Comparison of ENCODE assay signal across 22 cellular contexts in genomic region chr3:67015702-67016500, GRCh38. TPM values are rescaled to one million over a fixed set of nuclear protein-coding genes. Genes with fewer than 3 reads are reported as not detected.
A peak's percentile ranks its signal among the peaks of the same experiment; 100 is the strongest.
DNase-seq lines count a peak whose midpoint lies in the region; ATAC-seq and TF ChIP-seq lines count a peak whose summit lies in the region.
"Had no signal": no experiment of that assay in that cellular context is flagged by ENCODE, and none has a peak within 500 bp of the region (broad histone marks: within the 10 kb centered on the region; RNA-seq: fewer than 3 reads in every experiment).

No MANE protein-coding gene starts in this region.

- peaks cover 70% of the 10 kb centered on the region for H3K4me1 ChIP-seq in OCI-LY7 (ENCODE audit: insufficient read depth, low read length, poor library complexity, severe bottlenecking)
- H3K4me1 ChIP-seq: gastrocnemius medialis, tibial artery had no signal

- no peaks in the 10 kb centered on the region for H3K27me3 Mint-ChIP-seq in nephron (ENCODE audit: low read depth)
- H3K27me3 Mint-ChIP-seq: stimulated activated naive CD8-positive, alpha-beta T cell treated with anti-CD3 and anti-CD28 coated beads, Interleukin-15, Interleukin-2, amounts not matched to agents 100 ng/mL and 50 ng/mL, for 24 hours had no signal

- no peak for TF ChIP-seq CTCF in OCI-LY7 (conservative IDR thresholded peaks at IDR 0.05; ENCODE audit: low read length)
- no peak for TF ChIP-seq CTCF in nephron (IDR thresholded peaks at IDR 0.05; ENCODE audit: unreplicated experiment in 3 of 3)

- peak; percentile 16 for ATAC-seq in GM21526 (IDR thresholded peaks at IDR 0.05; ENCODE audit: low FRiP score, unreplicated experiment)
- no peak for ATAC-seq in HG02588 (IDR thresholded peaks at IDR 0.05; ENCODE audit: unreplicated experiment)
- ATAC-seq in HG02678 (IDR thresholded peaks at IDR 0.05; ENCODE audit: unreplicated experiment): no peak
- ATAC-seq: gastrocnemius medialis, HepG2 had no signal

- intact Hi-C loops in OCI-LY7 (cut with micrococcal nuclease; ENCODE audit: unreplicated experiment): loop anchor here (1.0 kb wide), 1 partner anchor 18 kb away; the partner anchor contains the start of gene KBTBD8

- peak overlapping the region; percentile 54 for H3K4me3 ChIP-seq in OCI-LY7 (ENCODE audit: low read depth, low read length, poor library complexity, severe bottlenecking)
- H3K4me3 ChIP-seq: gastrocnemius medialis, tibial artery had no signal

- H3K9me3 Mint-ChIP-seq in nephron: no peaks in the 10 kb centered on the region
- H3K9me3 Mint-ChIP-seq: activated naive CD4-positive, alpha-beta T cell treated with anti-CD3 and anti-CD28 coated beads, Interleukin-2, amount 10 ng/mL, durations not matched to agents 7 days and 5 days; stimulated activated naive CD8-positive, alpha-beta T cell treated with anti-CD3 and anti-CD28 coated beads, Interleukin-15, Interleukin-2, amounts not matched to agents 100 ng/mL and 50 ng/mL, for 24 hours had no signal

- no peak for TF ChIP-seq POLR2A in erythroblast (IDR thresholded peaks at IDR 0.05; ENCODE audit: low read length)

- no peaks in the 10 kb centered on the region; the same call in 1 of the 2 replicates for H3K9me3 ChIP-seq in OCI-LY7 (ENCODE audit: low read length)
- H3K9me3 ChIP-seq: gastrocnemius medialis, tibial artery had no signal

- H2AFZ ChIP-seq in OCI-LY7 (ENCODE audit: low read length): peak overlapping the region; percentile 73; the same call in 1 of the 2 replicates

- H3K4me3 Mint-ChIP-seq in nephron: no peak overlapping the region
- H3K4me3 Mint-ChIP-seq: activated naive CD4-positive, alpha-beta T cell treated with anti-CD3 and anti-CD28 coated beads, Interleukin-2, amount 10 ng/mL, durations not matched to agents 7 days and 5 days had no signal

- CTCF ChIA-PET in OCI-LY7 (lab: Charles Lee; ENCODE audit: unreplicated experiment): interaction anchor here (0.6 to 1.8 kb wide), 5 partner anchors 10 to 91 kb away, joined by 3 to 5 read pairs (median 3); no protein-coding TSS in a partner anchor

- BruUV-seq in OCI-LY7 (replicated peaks; lab: Mats Ljungman, UMichigan): TSS peak; percentile 97

- H3K79me2 ChIP-seq in OCI-LY7 (ENCODE audit: insufficient read depth, low read depth, low read length): peaks cover 4% of the 10 kb centered on the region; the same call in 1 of the 2 replicates

- H4K20me1 ChIP-seq in OCI-LY7 (ENCODE audit: insufficient read depth, low read length): no peaks in the 10 kb centered on the region

- peak overlapping the region in 2 of 3 experiments; percentile 5 to 9 for H3K27ac Mint-ChIP-seq in nephron
- H3K27ac Mint-ChIP-seq: activated naive CD4-positive, alpha-beta T cell treated with anti-CD3 and anti-CD28 coated beads, Interleukin-2, amount 10 ng/mL, durations not matched to agents 7 days and 5 days had no signal

- POLR2A ChIA-PET in OCI-LY7 (lab: Charles Lee): interaction anchor here (0.5 to 10.5 kb wide), 10 partner anchors 9 to 551 kb away, joined by 3 to 115 read pairs (median 4); partner anchors contain the start of gene KBTBD8

- peak overlapping the region; percentile 79 for H3K4me2 ChIP-seq in OCI-LY7 (ENCODE audit: low read length)

- DNase-seq in OCI-LY7 (ENCODE audit: low spot score): no peak
- DNase-seq in erythroblast (lab: John Stamatoyannopoulos, UW): peak; percentile 39 to 55
- no peak for DNase-seq in mesenteric fat pad (ENCODE audit: low spot score)
- DNase-seq in SW480 (ENCODE audit: low spot score): no peak
- DNase-seq: activated CD4-positive, alpha-beta T cell treated with anti-CD3 and anti-CD28 coated beads for 48 hours; activated naive CD4-positive, alpha-beta T cell treated with anti-CD3 and anti-CD28 coated beads, Interleukin-2, amount 10 ng/mL, durations not matched to agents 7 days and 5 days; activated T-cell treated with anti-CD3 and anti-CD28 coated beads, Interleukin-2, amount 50 U/mL, for 48 hours; effector CD4-positive, alpha-beta T cell; gastrocnemius medialis; islet precursor cell; NCI-H1436 treated with DMSO at 0.1 percent for 48 hours; NCI-H510A treated with DMSO at 0.1 percent for 48 hours; nucleus accumbens; stimulated activated CD4-positive, alpha-beta T cell treated with anti-CD3 and anti-CD28 coated beads, Interleukin-2, amount 100 ng/mL, for 48 hours; tibial artery had no signal

- H3K27ac ChIP-seq in OCI-LY7 (ENCODE audit: low read depth, low read length, poor library complexity, severe bottlenecking): peak overlapping the region; percentile 94
- H3K27ac ChIP-seq: gastrocnemius medialis, HL-60, tibial artery had no signal

- H3K36me3 Mint-ChIP-seq in nephron (ENCODE audit: low read depth): no peaks in the 10 kb centered on the region

- H3K9me2 ChIP-seq in OCI-LY7 (ENCODE audit: insufficient read depth, low read length): no peaks in the 10 kb centered on the region

- H3K36me3 ChIP-seq in OCI-LY7 (ENCODE audit: insufficient read depth, low read length): peaks cover 27% of the 10 kb centered on the region
- H3K36me3 ChIP-seq: gastrocnemius medialis, tibial artery had no signal

- H3K4me1 Mint-ChIP-seq in nephron: peaks cover 39% of the 10 kb centered on the region

RNA-seq across cellular contexts. Expression of gene KBTBD8, which starts 17.8 kb away (rescaled TPM):
- 16.4 and 18.4 TPM in 2 replicates for total RNA-seq in OCI-LY7 (2014; rRNA removed; shearing (Covaris generic))
- total RNA-seq in OCI-LY7 (2022): 24.8 and 26.3 TPM in 2 replicates
- 1.8 TPM for total RNA-seq in mesenteric fat pad

Comparison
In these comparisons a context has a peak if more than half of its experiments do, and no peak if none do; other contexts are left out.
1. DNase-seq: peak in erythroblast (2 of 2); none in OCI-LY7 (single experiment), mesenteric fat pad (single experiment) and SW480 (single experiment).